Comparison of ENCODE assay signal across 9 cellular contexts in the genomic region with DNA sequence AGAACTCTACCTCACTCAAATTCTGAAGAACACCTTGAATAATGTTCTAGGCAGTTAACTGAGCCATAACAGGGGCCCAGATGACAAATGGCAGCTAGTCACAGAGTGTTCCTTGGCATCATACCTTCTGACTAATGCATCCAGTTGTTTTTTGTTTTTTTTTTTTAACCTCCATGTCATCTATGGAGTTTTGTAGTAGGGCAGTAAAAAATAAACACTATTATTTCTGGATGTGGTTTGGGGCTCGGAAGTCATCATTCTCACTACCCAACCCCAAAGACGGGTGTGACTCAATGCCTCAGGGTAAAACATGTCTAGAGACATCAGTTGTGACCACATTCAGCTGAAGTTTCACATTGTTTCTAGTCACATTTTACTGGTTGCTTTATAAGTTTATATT. TPM values are rescaled to one million over a fixed set of nuclear protein-coding genes. Genes with fewer than 3 reads are reported as not detected.
DNase-seq lines count a peak whose midpoint lies in the region; ATAC-seq lines count a peak whose summit lies in the region.
"Had no signal": no experiment of that assay in that cellular context is flagged by ENCODE, and none has a peak within 500 bp of the region (broad histone marks: within the 10 kb centered on the region; RNA-seq: fewer than 3 reads in every experiment).

No MANE protein-coding gene starts in this region.

- H3K36me3 ChIP-seq in HUES48 (ENCODE audit: control insufficient read depth, insufficient read depth, low read length) (peaks cover 68% of the 10 kb centered on the region), aorta (ENCODE audit: control insufficient read depth in 1 of 2, insufficient read depth in 2 of 2, low read length in 1 of 2) (no peaks in the 10 kb centered on the region)

- intact Hi-C loops in aorta (cut with DNase I), result no loop called here

- DNase-seq in fibroblast of gingiva (ENCODE audit: low read depth), result peak; percentile 22
- DNase-seq in NCI-H748 (lab: John Stamatoyannopoulos, UW; ENCODE audit: unreplicated experiment), result no peak
- DNase-seq in stimulated activated naive CD4-positive, alpha-beta T cell (lab: John Stamatoyannopoulos, UW), result no peak
- DNase-seq in NCI-H2081 treated with DMSO at 0.1 percent for 48 hours (lab: John Stamatoyannopoulos, UW), result no peak
- no peak for DNase-seq in aorta

- no peaks in the 10 kb centered on the region; the same call in 1 of the 2 replicates for H3K4me1 ChIP-seq in HUES48 (ENCODE audit: control insufficient read depth, insufficient read depth, low read length)
- no peaks in the 10 kb centered on the region for H3K4me1 ChIP-seq in aorta (ENCODE audit: control insufficient read depth in 1 of 2, insufficient read depth in 2 of 2, low read length in 2 of 2)

- H3K27me3 ChIP-seq in HUES48 (ENCODE audit: control insufficient read depth, insufficient read depth, low read length), result no peaks in the 10 kb centered on the region
- H3K27me3 ChIP-seq in aorta (ENCODE audit: control insufficient read depth in 1 of 2, insufficient read depth in 2 of 2, low read length in 1 of 2), result no peaks in the 10 kb centered on the region
- H3K27me3 ChIP-seq: neutrophil had no signal

- WGBS in aorta, 2 donors, result 5 to 28% methylated on average over 2 of the region's 2 CpGs

- ATAC-seq in GM18499 (IDR thresholded peaks at IDR 0.05; ENCODE audit: insufficient read depth, unreplicated experiment) (peak; percentile 82), GM21576 (IDR thresholded peaks at IDR 0.05; ENCODE audit: unreplicated experiment) (peak; percentile 95), aorta (ENCODE audit: low FRiP score) (no peak)

- H3K9me3 ChIP-seq in HUES48 (ENCODE audit: control insufficient read depth, insufficient read depth, low read length) (no peaks in the 10 kb centered on the region), aorta (ENCODE audit: control insufficient read depth, low read length) (no peaks in the 10 kb centered on the region)
- H3K9me3 ChIP-seq: neutrophil had no signal

- peak overlapping the region; percentile 21 for H3K27ac ChIP-seq in HUES48 (ENCODE audit: low read depth, low read length)
- H3K27ac ChIP-seq in aorta (ENCODE audit: low read depth in 1 of 2, low read length in 2 of 2), result no peak overlapping the region
- H3K27ac ChIP-seq: neutrophil had no signal

- no peak overlapping the region for H3K4me3 ChIP-seq in HUES48 (ENCODE audit: low read depth, low read length)
- H3K4me3 ChIP-seq in aorta (ENCODE audit: low read length in 2 of 2), result no peak overlapping the region

- H3K9ac ChIP-seq in HUES48 (ENCODE audit: low read depth, low read length), result no peak overlapping the region

RNA-seq across cellular contexts. Expression of a gene that starts 31.2 kb away (rescaled TPM):
- 1 to 10 TPM in 1 of 2 donors, under 1 TPM in 1; 0.97 to 1.1 TPM for total RNA-seq in aorta
- 1 to 10 TPM; 1.6 to 2.3 TPM for polyA plus RNA-seq in aorta
